1 cellular context compared by ENCODE assay signal in genomic region chr10:119416855-119417254, GRCh38.
A peak's percentile ranks its signal among the peaks of the same experiment; 100 is the strongest.
TF ChIP-seq lines count a peak whose summit lies in the region.

No MANE protein-coding gene starts in this region.

TF ChIP-seq in HepG2, 621 proteins besides CTCF, POLR2A, EP300 and RAD21 (continued from another document and continues in another):
- TF ChIP-seq RNF219 (CRISPR knock-in tag; IDR thresholded peaks at IDR 0.05), result no peak
- TF ChIP-seq, protein P1, sequence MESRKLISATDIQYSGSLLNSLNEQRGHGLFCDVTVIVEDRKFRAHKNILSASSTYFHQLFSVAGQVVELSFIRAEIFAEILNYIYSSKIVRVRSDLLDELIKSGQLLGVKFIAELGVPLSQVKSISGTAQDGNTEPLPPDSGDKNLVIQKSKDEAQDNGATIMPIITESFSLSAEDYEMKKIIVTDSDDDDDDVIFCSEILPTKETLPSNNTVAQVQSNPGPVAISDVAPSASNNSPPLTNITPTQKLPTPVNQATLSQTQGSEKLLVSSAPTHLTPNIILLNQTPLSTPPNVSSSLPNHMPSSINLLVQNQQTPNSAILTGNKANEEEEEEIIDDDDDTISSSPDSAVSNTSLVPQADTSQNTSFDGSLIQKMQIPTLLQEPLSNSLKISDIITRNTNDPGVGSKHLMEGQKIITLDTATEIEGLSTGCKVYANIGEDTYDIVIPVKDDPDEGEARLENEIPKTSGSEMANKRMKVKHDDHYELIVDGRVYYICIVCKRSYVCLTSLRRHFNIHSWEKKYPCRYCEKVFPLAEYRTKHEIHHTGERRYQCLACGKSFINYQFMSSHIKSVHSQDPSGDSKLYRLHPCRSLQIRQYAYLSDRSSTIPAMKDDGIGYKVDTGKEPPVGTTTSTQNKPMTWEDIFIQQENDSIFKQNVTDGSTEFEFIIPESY (CRISPR knock-in tag; IDR thresholded peaks at IDR 0.05), result 0 out of 2 replicates have a peak, but pooled peaks have one; percentile 25
- TF ChIP-seq, protein P2, sequence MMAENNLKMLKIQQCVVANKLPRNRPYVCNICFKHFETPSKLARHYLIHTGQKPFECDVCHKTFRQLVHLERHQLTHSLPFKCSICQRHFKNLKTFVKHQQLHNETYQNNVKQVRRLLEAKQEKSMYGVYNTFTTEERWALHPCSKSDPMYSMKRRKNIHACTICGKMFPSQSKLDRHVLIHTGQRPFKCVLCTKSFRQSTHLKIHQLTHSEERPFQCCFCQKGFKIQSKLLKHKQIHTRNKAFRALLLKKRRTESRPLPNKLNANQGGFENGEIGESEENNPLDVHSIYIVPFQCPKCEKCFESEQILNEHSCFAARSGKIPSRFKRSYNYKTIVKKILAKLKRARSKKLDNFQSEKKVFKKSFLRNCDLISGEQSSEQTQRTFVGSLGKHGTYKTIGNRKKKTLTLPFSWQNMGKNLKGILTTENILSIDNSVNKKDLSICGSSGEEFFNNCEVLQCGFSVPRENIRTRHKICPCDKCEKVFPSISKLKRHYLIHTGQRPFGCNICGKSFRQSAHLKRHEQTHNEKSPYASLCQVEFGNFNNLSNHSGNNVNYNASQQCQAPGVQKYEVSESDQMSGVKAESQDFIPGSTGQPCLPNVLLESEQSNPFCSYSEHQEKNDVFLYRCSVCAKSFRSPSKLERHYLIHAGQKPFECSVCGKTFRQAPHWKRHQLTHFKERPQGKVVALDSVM (CRISPR knock-in tag; IDR thresholded peaks at IDR 0.05), result 0 out of 2 replicates have a peak, but pooled peaks have one; percentile 28
- no peak for TF ChIP-seq ZNF20 (CRISPR knock-in tag; IDR thresholded peaks at IDR 0.05)
- TF ChIP-seq RORA (CRISPR knock-in tag; IDR thresholded peaks at IDR 0.05), result no peak
- TF ChIP-seq, protein P3, sequence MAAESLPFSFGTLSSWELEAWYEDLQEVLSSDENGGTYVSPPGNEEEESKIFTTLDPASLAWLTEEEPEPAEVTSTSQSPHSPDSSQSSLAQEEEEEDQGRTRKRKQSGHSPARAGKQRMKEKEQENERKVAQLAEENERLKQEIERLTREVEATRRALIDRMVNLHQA (CRISPR knock-in tag; IDR thresholded peaks at IDR 0.05), result no peak
- TF ChIP-seq, protein P4, sequence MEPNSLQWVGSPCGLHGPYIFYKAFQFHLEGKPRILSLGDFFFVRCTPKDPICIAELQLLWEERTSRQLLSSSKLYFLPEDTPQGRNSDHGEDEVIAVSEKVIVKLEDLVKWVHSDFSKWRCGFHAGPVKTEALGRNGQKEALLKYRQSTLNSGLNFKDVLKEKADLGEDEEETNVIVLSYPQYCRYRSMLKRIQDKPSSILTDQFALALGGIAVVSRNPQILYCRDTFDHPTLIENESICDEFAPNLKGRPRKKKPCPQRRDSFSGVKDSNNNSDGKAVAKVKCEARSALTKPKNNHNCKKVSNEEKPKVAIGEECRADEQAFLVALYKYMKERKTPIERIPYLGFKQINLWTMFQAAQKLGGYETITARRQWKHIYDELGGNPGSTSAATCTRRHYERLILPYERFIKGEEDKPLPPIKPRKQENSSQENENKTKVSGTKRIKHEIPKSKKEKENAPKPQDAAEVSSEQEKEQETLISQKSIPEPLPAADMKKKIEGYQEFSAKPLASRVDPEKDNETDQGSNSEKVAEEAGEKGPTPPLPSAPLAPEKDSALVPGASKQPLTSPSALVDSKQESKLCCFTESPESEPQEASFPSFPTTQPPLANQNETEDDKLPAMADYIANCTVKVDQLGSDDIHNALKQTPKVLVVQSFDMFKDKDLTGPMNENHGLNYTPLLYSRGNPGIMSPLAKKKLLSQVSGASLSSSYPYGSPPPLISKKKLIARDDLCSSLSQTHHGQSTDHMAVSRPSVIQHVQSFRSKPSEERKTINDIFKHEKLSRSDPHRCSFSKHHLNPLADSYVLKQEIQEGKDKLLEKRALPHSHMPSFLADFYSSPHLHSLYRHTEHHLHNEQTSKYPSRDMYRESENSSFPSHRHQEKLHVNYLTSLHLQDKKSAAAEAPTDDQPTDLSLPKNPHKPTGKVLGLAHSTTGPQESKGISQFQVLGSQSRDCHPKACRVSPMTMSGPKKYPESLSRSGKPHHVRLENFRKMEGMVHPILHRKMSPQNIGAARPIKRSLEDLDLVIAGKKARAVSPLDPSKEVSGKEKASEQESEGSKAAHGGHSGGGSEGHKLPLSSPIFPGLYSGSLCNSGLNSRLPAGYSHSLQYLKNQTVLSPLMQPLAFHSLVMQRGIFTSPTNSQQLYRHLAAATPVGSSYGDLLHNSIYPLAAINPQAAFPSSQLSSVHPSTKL (CRISPR knock-in tag; IDR thresholded peaks at IDR 0.05), result no peak
- no peak for TF ChIP-seq NCOA5 (CRISPR knock-in tag; IDR thresholded peaks at IDR 0.05)
- TF ChIP-seq TCF7L2 (IDR thresholded peaks at IDR 0.05; ENCODE audit: low read depth, low read length), result no peak
- TF ChIP-seq, protein P5, sequence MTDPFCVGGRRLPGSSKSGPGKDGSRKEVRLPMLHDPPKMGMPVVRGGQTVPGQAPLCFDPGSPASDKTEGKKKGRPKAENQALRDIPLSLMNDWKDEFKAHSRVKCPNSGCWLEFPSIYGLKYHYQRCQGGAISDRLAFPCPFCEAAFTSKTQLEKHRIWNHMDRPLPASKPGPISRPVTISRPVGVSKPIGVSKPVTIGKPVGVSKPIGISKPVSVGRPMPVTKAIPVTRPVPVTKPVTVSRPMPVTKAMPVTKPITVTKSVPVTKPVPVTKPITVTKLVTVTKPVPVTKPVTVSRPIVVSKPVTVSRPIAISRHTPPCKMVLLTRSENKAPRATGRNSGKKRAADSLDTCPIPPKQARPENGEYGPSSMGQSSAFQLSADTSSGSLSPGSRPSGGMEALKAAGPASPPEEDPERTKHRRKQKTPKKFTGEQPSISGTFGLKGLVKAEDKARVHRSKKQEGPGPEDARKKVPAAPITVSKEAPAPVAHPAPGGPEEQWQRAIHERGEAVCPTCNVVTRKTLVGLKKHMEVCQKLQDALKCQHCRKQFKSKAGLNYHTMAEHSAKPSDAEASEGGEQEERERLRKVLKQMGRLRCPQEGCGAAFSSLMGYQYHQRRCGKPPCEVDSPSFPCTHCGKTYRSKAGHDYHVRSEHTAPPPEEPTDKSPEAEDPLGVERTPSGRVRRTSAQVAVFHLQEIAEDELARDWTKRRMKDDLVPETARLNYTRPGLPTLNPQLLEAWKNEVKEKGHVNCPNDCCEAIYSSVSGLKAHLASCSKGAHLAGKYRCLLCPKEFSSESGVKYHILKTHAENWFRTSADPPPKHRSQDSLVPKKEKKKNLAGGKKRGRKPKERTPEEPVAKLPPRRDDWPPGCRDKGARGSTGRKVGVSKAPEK (CRISPR knock-in tag; IDR thresholded peaks at IDR 0.05; ENCODE audit: borderline replicate concordance), result no peak
- no peak for TF ChIP-seq SP2 (CRISPR knock-in tag; IDR thresholded peaks at IDR 0.05)
- no peak for TF ChIP-seq FOXK1 (CRISPR knock-in tag; IDR thresholded peaks at IDR 0.05; ENCODE audit: borderline replicate concordance, low read depth)
- no peak for TF ChIP-seq ZNF670 (CRISPR knock-in tag; IDR thresholded peaks at IDR 0.05; ENCODE audit: borderline replicate concordance)
- TF ChIP-seq, protein P6, sequence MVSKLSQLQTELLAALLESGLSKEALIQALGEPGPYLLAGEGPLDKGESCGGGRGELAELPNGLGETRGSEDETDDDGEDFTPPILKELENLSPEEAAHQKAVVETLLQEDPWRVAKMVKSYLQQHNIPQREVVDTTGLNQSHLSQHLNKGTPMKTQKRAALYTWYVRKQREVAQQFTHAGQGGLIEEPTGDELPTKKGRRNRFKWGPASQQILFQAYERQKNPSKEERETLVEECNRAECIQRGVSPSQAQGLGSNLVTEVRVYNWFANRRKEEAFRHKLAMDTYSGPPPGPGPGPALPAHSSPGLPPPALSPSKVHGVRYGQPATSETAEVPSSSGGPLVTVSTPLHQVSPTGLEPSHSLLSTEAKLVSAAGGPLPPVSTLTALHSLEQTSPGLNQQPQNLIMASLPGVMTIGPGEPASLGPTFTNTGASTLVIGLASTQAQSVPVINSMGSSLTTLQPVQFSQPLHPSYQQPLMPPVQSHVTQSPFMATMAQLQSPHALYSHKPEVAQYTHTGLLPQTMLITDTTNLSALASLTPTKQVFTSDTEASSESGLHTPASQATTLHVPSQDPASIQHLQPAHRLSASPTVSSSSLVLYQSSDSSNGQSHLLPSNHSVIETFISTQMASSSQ (IDR thresholded peaks at IDR 0.05; ENCODE audit: low read depth), result no peak
- TF ChIP-seq, protein P6 (CRISPR knock-in tag; IDR thresholded peaks at IDR 0.05; ENCODE audit: borderline replicate concordance), result no peak
- TF ChIP-seq ZNF343 (CRISPR knock-in tag; IDR thresholded peaks at IDR 0.05), result no peak
- TF ChIP-seq MEIS2 (CRISPR knock-in tag; IDR thresholded peaks at IDR 0.05), result 0 out of 2 replicates have a peak, but pooled peaks have one; percentile 35
- TF ChIP-seq ZNF687 (CRISPR knock-in tag; IDR thresholded peaks at IDR 0.05), result peak; percentile 53
- TF ChIP-seq TERF1 (CRISPR knock-in tag; IDR thresholded peaks at IDR 0.05), result no peak
- no peak for TF ChIP-seq REST (IDR thresholded peaks at IDR 0.05; ENCODE audit: borderline replicate concordance in 1 of 2, low read depth in 1 of 2, low read length in 2 of 2)
- TF ChIP-seq DR1 (CRISPR knock-in tag; IDR thresholded peaks at IDR 0.05), result no peak
